ENCODE assay signal across 7 cellular contexts in genomic region chr11:2497951-2498350, GRCh38. TPM values are rescaled to one million over a fixed set of nuclear protein-coding genes. Genes with fewer than 3 reads are reported as not detected.
"Had no signal": no experiment of that assay in that cellular context is flagged by ENCODE, and none has a peak within 500 bp of the region (broad histone marks: within the 10 kb centered on the region; RNA-seq: fewer than 3 reads in every experiment).

No MANE protein-coding gene starts in this region.

RNA-seq across cellular contexts. Expression of gene KCNQ1, which starts 53.1 kb away (rescaled TPM):
- total RNA-seq: GM23248, HFFc6, HT1080 had no signal
- polyA plus RNA-seq: GM23248 had no signal

RNA-seq across cellular contexts. Expression of gene TRPM5, which starts 53.6 kb away (rescaled TPM):
- total RNA-seq: GM23248, H4, H7, HepG2, HFFc6 had no signal
- polyA plus RNA-seq: GM23248, IgD-negative memory B cell had no signal
